ENCODE assay signal across 32 cellular contexts in the genomic region with DNA sequence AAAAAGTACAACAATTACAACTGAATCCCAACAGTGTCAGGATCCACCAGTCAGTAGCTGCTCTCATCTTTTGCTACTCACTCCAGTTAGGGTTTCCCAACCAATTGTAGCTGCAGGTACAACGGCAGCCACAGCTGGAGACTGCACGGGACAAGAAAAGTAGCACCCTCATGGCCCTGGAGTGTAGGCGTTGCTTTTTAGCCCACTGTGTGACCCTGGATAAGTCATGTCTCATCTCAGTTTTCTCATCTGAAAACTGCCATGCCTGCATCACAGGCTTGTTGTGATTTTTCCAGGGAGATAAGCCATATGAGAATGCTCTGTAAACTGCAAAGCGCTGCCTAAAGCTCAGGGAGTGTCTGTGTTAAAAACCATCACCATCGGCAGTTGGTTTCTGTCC.
"Had no signal": no experiment of that assay in that cellular context is flagged by ENCODE, and none has a peak within 500 bp of the region (broad histone marks: within the 10 kb centered on the region; RNA-seq: fewer than 3 reads in every experiment).

No MANE protein-coding gene starts in this region.

- H3K27ac ChIP-seq: KMS-11, PC-9, RWPE1, SJCRH30 had no signal

- H3K4me2 ChIP-seq: KMS-11, PC-9 had no signal

- H3K9ac ChIP-seq: KMS-11 had no signal

- ATAC-seq: Panc1, Right ventricle myocardium inferior had no signal

- DNase-seq: Karpas-422, KBM-7, MM.1S, MV-4-11, NCI-H1092, NCI-H1105, NCI-H1436, NCI-H146, NCI-H1694, NCI-H187, NCI-H1930, NCI-H2029 treated with DMSO at 0.1 percent for 48 hours, NCI-H2081 treated with DMSO at 0.1 percent for 48 hours, NCI-H2107, NCI-H2171, NCI-H226, NCI-H446 treated with DMSO at 0.1 percent for 48 hours, NCI-H510A, NCI-H524, NCI-H526, NCI-H69, NCI-H748 treated with DMSO at 0.1 percent for 48 hours, NCI-H82, PC-9, SHP77, SIG-M5, SJCRH30, SW 1271 had no signal

- H3K27me3 ChIP-seq: SJCRH30 had no signal

- H2AFZ ChIP-seq: PC-9 had no signal

- H3K4me3 ChIP-seq: PC-9, SJCRH30 had no signal

- H3K36me3 ChIP-seq: SJCRH30 had no signal

- H3K9me3 ChIP-seq: SJCRH30 had no signal
